8 cellular contexts compared by ENCODE assay signal in genomic region chr5:129094924-129095797, GRCh38. TPM values are rescaled to one million over a fixed set of nuclear protein-coding genes. Genes with fewer than 3 reads are reported as not detected.
DNase-seq lines count a peak whose midpoint lies in the region; ATAC-seq and TF ChIP-seq lines count a peak whose summit lies in the region.

No MANE protein-coding gene starts in this region.

- H3K27ac ChIP-seq in 22Rv1 (peak overlapping the region; percentile 76), muscle layer of colon (ENCODE audit: low read depth, low read length) (peak overlapping the region; percentile 59)

- POLR2A ChIA-PET in activated CD8-positive, alpha-beta T cell treated with anti-CD3 and anti-CD28 coated beads, Interleukin-2, amount 10 ng/mL, durations not matched to agents 7 days and 5 days (lab: Charles Lee) = interaction anchor here (0.6 to 1.2 kb wide), 2 partner anchors 31 to 192 kb away, joined by 3 to 13 read pairs; no protein-coding TSS in a partner anchor

- H3K4me1 Mint-ChIP-seq in activated CD8-positive, alpha-beta T cell treated with anti-CD3 and anti-CD28 coated beads, Interleukin-2, amount 10 ng/mL, durations not matched to agents 7 days and 5 days (ENCODE audit: low read depth) = peaks cover 32% of the 10 kb centered on the region
- H3K4me1 Mint-ChIP-seq in stimulated activated naive B cell treated with anti-CD40 and anti-IgM and Interleukin-4, amounts not matched to agents 10 μg/mL and 1 μg/mL and 100 μg/mL, for 72 hours = peaks cover 15 to 24% of the 10 kb centered on the region in 2 donors

- H3K36me3 ChIP-seq in muscle layer of colon (ENCODE audit: insufficient read depth, low read length) = no peaks in the 10 kb centered on the region

- peak overlapping the region; percentile 81 for H3K4me3 Mint-ChIP-seq in activated CD8-positive, alpha-beta T cell treated with anti-CD3 and anti-CD28 coated beads, Interleukin-2, amount 10 ng/mL, durations not matched to agents 7 days and 5 days
- H3K4me3 Mint-ChIP-seq in stimulated activated naive B cell treated with anti-CD40 and anti-IgM and Interleukin-4, amounts not matched to agents 10 μg/mL and 1 μg/mL and 100 μg/mL, for 72 hours = peak overlapping the region; percentile 86 to 90

- ATAC-seq in GM18502 (IDR thresholded peaks at IDR 0.05; ENCODE audit: poor library complexity, unreplicated experiment) (peak; percentile 48), HG02884 (IDR thresholded peaks at IDR 0.05; ENCODE audit: unreplicated experiment) (peak; percentile 34), esophagus mucosa (peak; percentile 41)
- ATAC-seq in activated CD8-positive, alpha-beta T cell treated with anti-CD3 and anti-CD28 coated beads, Interleukin-2, amount 10 ng/mL, durations not matched to agents 7 days and 5 days = peak; percentile 43
- ATAC-seq in stimulated activated naive B cell treated with anti-CD40 and anti-IgM and Interleukin-4, amounts not matched to agents 10 μg/mL and 1 μg/mL and 100 μg/mL, for 72 hours (replicated peaks) = peak; percentile 46 to 50

- H3K36me3 Mint-ChIP-seq in activated CD8-positive, alpha-beta T cell treated with anti-CD3 and anti-CD28 coated beads, Interleukin-2, amount 10 ng/mL, durations not matched to agents 7 days and 5 days (ENCODE audit: low read depth) = no peaks in the 10 kb centered on the region
- peaks cover 0 to 5% of the 10 kb centered on the region in 2 donors for H3K36me3 Mint-ChIP-seq in stimulated activated naive B cell treated with anti-CD40 and anti-IgM and Interleukin-4, amounts not matched to agents 10 μg/mL and 1 μg/mL and 100 μg/mL, for 72 hours

- CTCF ChIA-PET in activated CD8-positive, alpha-beta T cell treated with anti-CD3 and anti-CD28 coated beads, Interleukin-2, amount 10 ng/mL, durations not matched to agents 7 days and 5 days (lab: Charles Lee) = interaction anchor here (0.7 to 2.3 kb wide), 11 partner anchors 11 to 1011 kb away, joined by 3 to 19 read pairs (median 4); partner anchors contain the start of gene SLC12A2

- no peaks in the 10 kb centered on the region for H3K27me3 ChIP-seq in muscle layer of colon (ENCODE audit: control insufficient read depth in 1 of 2, insufficient read depth in 2 of 2, low read length in 2 of 2)

- peak; percentile 34 for TF ChIP-seq CTCF in 22Rv1 (IDR thresholded peaks at IDR 0.05)

- peak overlapping the region; percentile 67 for H3K27ac Mint-ChIP-seq in activated CD8-positive, alpha-beta T cell treated with anti-CD3 and anti-CD28 coated beads, Interleukin-2, amount 10 ng/mL, durations not matched to agents 7 days and 5 days
- peak overlapping the region; percentile 60 for H3K27ac Mint-ChIP-seq in stimulated activated naive B cell treated with anti-CD40 and anti-IgM and Interleukin-4, amounts not matched to agents 10 μg/mL and 1 μg/mL and 100 μg/mL, for 72 hours

- H3K9me3 Mint-ChIP-seq in activated CD8-positive, alpha-beta T cell treated with anti-CD3 and anti-CD28 coated beads, Interleukin-2, amount 10 ng/mL, durations not matched to agents 7 days and 5 days (ENCODE audit: insufficient read depth) = no peaks in the 10 kb centered on the region
- H3K9me3 Mint-ChIP-seq in stimulated activated naive B cell treated with anti-CD40 and anti-IgM and Interleukin-4, amounts not matched to agents 10 μg/mL and 1 μg/mL and 100 μg/mL, for 72 hours = no peaks in the 10 kb centered on the region

- peak; percentile 46 for DNase-seq in NCI-H2227 (lab: John Stamatoyannopoulos, UW; ENCODE audit: unreplicated experiment)
- DNase-seq in activated CD8-positive, alpha-beta T cell treated with anti-CD3 and anti-CD28 coated beads, Interleukin-2, amount 10 ng/mL, durations not matched to agents 7 days and 5 days = peak; percentile 59
- DNase-seq in stimulated activated naive B cell treated with anti-CD40 and anti-IgM and Interleukin-4, amounts not matched to agents 10 μg/mL and 1 μg/mL and 100 μg/mL, for 72 hours = peak; percentile 50

- H3K4me3 ChIP-seq in muscle layer of colon (ENCODE audit: low read depth in 1 of 2, low read length in 2 of 2) = peak overlapping the region; percentile 78 to 81

- H3K9ac ChIP-seq in muscle layer of colon (ENCODE audit: low read length) = peak overlapping the region; percentile 63

- peaks cover 23% of the 10 kb centered on the region for H3K4me1 ChIP-seq in muscle layer of colon (ENCODE audit: insufficient read depth, low read length)

- peaks cover 16% of the 10 kb centered on the region for H3K27me3 Mint-ChIP-seq in activated CD8-positive, alpha-beta T cell treated with anti-CD3 and anti-CD28 coated beads, Interleukin-2, amount 10 ng/mL, durations not matched to agents 7 days and 5 days (ENCODE audit: low read depth)
- peaks cover 9 to 16% of the 10 kb centered on the region in 2 donors for H3K27me3 Mint-ChIP-seq in stimulated activated naive B cell treated with anti-CD40 and anti-IgM and Interleukin-4, amounts not matched to agents 10 μg/mL and 1 μg/mL and 100 μg/mL, for 72 hours

- H3K9me3 ChIP-seq in muscle layer of colon (ENCODE audit: low read length) = no peaks in the 10 kb centered on the region

RNA-seq across cellular contexts. Expression of gene ISOC1, which starts 0.6 kb away (rescaled TPM):
- total RNA-seq in activated CD8-positive, alpha-beta T cell treated with anti-CD3 and anti-CD28 coated beads, Interleukin-2, amount 10 ng/mL, durations not matched to agents 7 days and 5 days = 10 to 100 TPM; 14.7 to 15.6 TPM
- total RNA-seq in esophagus mucosa = 17.7 TPM

Comparison
In these comparisons a context has a peak if more than half of its experiments do, and no peak if none do; other contexts are left out.
1. Peak in every context shown above with its lines: DNase-seq, ATAC-seq, H3K4me3 ChIP-seq and H3K27ac ChIP-seq.